In genomic region chr1:17347769-17348592, GRCh38 we compare ENCODE assay signal across 15 cellular contexts. TPM values are rescaled to one million over a fixed set of nuclear protein-coding genes. Genes with fewer than 3 reads are reported as not detected.
DNase-seq lines count a peak whose midpoint lies in the region; ATAC-seq, FAIRE-seq and TF ChIP-seq lines count a peak whose summit lies in the region.
"Had no signal": no experiment of that assay in that cellular context is flagged by ENCODE, and none has a peak within 500 bp of the region (broad histone marks: within the 10 kb centered on the region; RNA-seq: fewer than 3 reads in every experiment).

No MANE protein-coding gene starts in this region.

- H3K4me1 ChIP-seq in mammary epithelial cell (ENCODE audit: insufficient read depth, low read length), result peaks cover 15% of the 10 kb centered on the region
- no peaks in the 10 kb centered on the region for H3K4me1 ChIP-seq in HepG2 (ENCODE audit: insufficient read depth, low read length)
- no peaks in the 10 kb centered on the region for H3K4me1 ChIP-seq in tibial nerve
- H3K4me1 ChIP-seq: uterus had no signal

- CTCF ChIA-PET in mammary epithelial cell (lab: Charles Lee; ENCODE audit: low non-redundant PET), result no interaction called here
- CTCF ChIA-PET in HepG2 (lab: Yijun Ruan, JAX; ENCODE audit: low intra/inter-chr PET ratio, low total read pairs), result no interaction called here

- intact Hi-C loops in mammary epithelial cell (cut with micrococcal nuclease) (loop anchor here (2.0 kb wide), 1 partner anchor 21 kb away; no protein-coding TSS in a partner anchor), HepG2 (cut with micrococcal nuclease; ENCODE audit: unreplicated experiment) (no loop called here)

- POLR2A ChIA-PET in HepG2 (lab: Yijun Ruan, JAX), result interaction anchor here (0.6 kb wide), 1 partner anchor 240 kb away, joined by 3 read pairs; no protein-coding TSS in a partner anchor

- H3K4me3 ChIP-seq in mammary epithelial cell (replicated peaks in 1 of 3; ENCODE audit: insufficient read depth in 1 of 3, low read depth in 2 of 3, low read length in 3 of 3), result peak overlapping the region in 1 of 3 experiments; percentile 12
- H3K4me3 ChIP-seq in HepG2 (replicated peaks in 1 of 3; ENCODE audit: insufficient read depth in 1 of 3, low read depth in 2 of 3, low read length in 3 of 3), result no peak overlapping the region
- no peak overlapping the region for H3K4me3 ChIP-seq in tibial nerve
- H3K4me3 ChIP-seq: uterus had no signal

- DNase-seq in AG20443 (ENCODE audit: low spot score), result peak; percentile 36
- peak; percentile 42 for DNase-seq in HT-29 (ENCODE audit: low spot score)
- DNase-seq in mammary epithelial cell, result peak; percentile 95
- no peak for DNase-seq in HepG2 (ENCODE audit: low spot score)
- no peak for DNase-seq in tibial nerve (ENCODE audit: low spot score in 2 of 2)
- DNase-seq in NCI-H128 (lab: John Stamatoyannopoulos, UW; ENCODE audit: unreplicated experiment), result no peak
- no peak for DNase-seq in cerebellar nuclear complex (lab: John Stamatoyannopoulos, UW)
- DNase-seq: activated CD4-positive, alpha-beta T cell treated with anti-CD3 and anti-CD28 coated beads for 1 hour; AML-193; caudate nucleus; NCI-H1417 treated with DMSO at 0.1 percent for 48 hours; NCI-H69; uterus had no signal

- H3K9ac ChIP-seq in mammary epithelial cell (ENCODE audit: insufficient read depth, low read length), result peak overlapping the region; percentile 49
- no peak overlapping the region for H3K9ac ChIP-seq in HepG2 (ENCODE audit: insufficient read depth, low read depth, low read length)

- no peaks in the 10 kb centered on the region for H3K79me2 ChIP-seq in mammary epithelial cell (ENCODE audit: insufficient read depth, low read length)
- no peaks in the 10 kb centered on the region for H3K79me2 ChIP-seq in HepG2 (ENCODE audit: insufficient read depth, low read length)

- TF ChIP-seq EP300 in HepG2 (IDR thresholded peaks at IDR 0.05; ENCODE audit: low read depth in 2 of 2, low read length in 2 of 2), result no peak
- TF ChIP-seq EP300 in HepG2 (CRISPR knock-in tag; IDR thresholded peaks at IDR 0.05; ENCODE audit: borderline replicate concordance), result no peak
- no peak for TF ChIP-seq EP300 in tibial nerve (IDR thresholded peaks at IDR 0.05)

- BruUV-seq in mammary epithelial cell (replicated peaks; lab: Mats Ljungman, UMichigan) (TSS peak; percentile 94), HepG2 (replicated peaks; lab: Mats Ljungman, UMichigan) (no TSS peak)

- H3K27me3 ChIP-seq in mammary epithelial cell (ENCODE audit: insufficient read depth, low read length) (no peaks in the 10 kb centered on the region), HepG2 (ENCODE audit: control insufficient read depth in 1 of 2, insufficient read depth in 2 of 2, low read length in 2 of 2) (peaks cover 0 to 3% of the 10 kb centered on the region in 2 experiments; a peak in 2 of 5 replicates), tibial nerve (peaks cover 0 to 4% of the 10 kb centered on the region in 2 donors)

- H3K9me3 ChIP-seq in mammary epithelial cell (replicated peaks; ENCODE audit: insufficient read depth, low read length), result no peaks in the 10 kb centered on the region
- no peaks in the 10 kb centered on the region for H3K9me3 ChIP-seq in HepG2 (ENCODE audit: low read length)
- peaks cover 0 to 11% (median 0%) of the 10 kb centered on the region in 4 donors for H3K9me3 ChIP-seq in tibial nerve
- H3K9me3 ChIP-seq: uterus had no signal

- no peaks in the 10 kb centered on the region for H4K20me1 ChIP-seq in mammary epithelial cell (ENCODE audit: insufficient read depth, low read length)
- 0 out of 2 replicates have a peak, but pooled peaks cover 4% of the 10 kb centered on the region for H4K20me1 ChIP-seq in HepG2 (ENCODE audit: insufficient read depth, low read length)

- TF ChIP-seq CTCF in mammary epithelial cell (conservative IDR thresholded peaks at IDR 0.05 in 1 of 2, IDR thresholded peaks at IDR 0.05 in 1 of 2; ENCODE audit: extremely low read depth in 1 of 2, insufficient read depth in 1 of 2, low read depth in 1 of 2, low read length in 2 of 2), result no peak
- TF ChIP-seq CTCF in HepG2 (CRISPR knock-in tag; IDR thresholded peaks at IDR 0.05), result no peak
- no peak for TF ChIP-seq CTCF in tibial nerve (IDR thresholded peaks at IDR 0.05)

- in situ Hi-C loops in mammary epithelial cell (cut with MboI; ENCODE audit: low sequenced_read_pairs in 2 of 2) (no loop called here), HepG2 (cut with HindIII; ENCODE audit: extremely low pct_ligation_motif_present, low pct_unique_long_range_greater_than_20kb) (no loop called here)

- ATAC-seq in HepG2, result no peak
- ATAC-seq in HG03378 (IDR thresholded peaks at IDR 0.05; ENCODE audit: unreplicated experiment), result no peak

- peak overlapping the region; percentile 81 for H3K27ac ChIP-seq in mammary epithelial cell (ENCODE audit: insufficient read depth, low read depth, low read length)
- H3K27ac ChIP-seq in HepG2 (ENCODE audit: extremely low read length, insufficient read depth, low read length), result no peak overlapping the region
- no peak overlapping the region for H3K27ac ChIP-seq in tibial nerve
- H3K27ac ChIP-seq: uterus had no signal

- H3K4me2 ChIP-seq in mammary epithelial cell (ENCODE audit: insufficient read depth, low read depth, low read length) (peak overlapping the region; percentile 59), HepG2 (ENCODE audit: low read depth, low read length) (no peak overlapping the region)

- TF ChIP-seq RAD21 in HepG2 (CRISPR knock-in tag; IDR thresholded peaks at IDR 0.05), result no peak

- WGBS in mammary epithelial cell (ENCODE audit: low coverage, missing lambda C conversion rate), result 65% methylated on average over 14 of the region's 19 CpGs
- 71% methylated on average over 16 of the region's 19 CpGs for WGBS in HepG2 (ENCODE audit: low lambda C conversion rate)
- WGBS in tibial nerve, 2 donors, result 62 to 73% methylated on average over 16 to 19 of the region's 19 CpGs

- H2AFZ ChIP-seq in mammary epithelial cell (ENCODE audit: low read depth, low read length) (peak overlapping the region; percentile 80), HepG2 (ENCODE audit: low read length) (no peak overlapping the region)

- no peaks in the 10 kb centered on the region for H3K36me3 ChIP-seq in mammary epithelial cell (ENCODE audit: insufficient read depth, low read length)
- no peaks in the 10 kb centered on the region for H3K36me3 ChIP-seq in HepG2 (replicated peaks in 1 of 2; ENCODE audit: control insufficient read depth in 1 of 2, insufficient read depth in 2 of 2, low read length in 2 of 2)
- H3K36me3 ChIP-seq in tibial nerve, result no peaks in the 10 kb centered on the region
- H3K36me3 ChIP-seq: uterus had no signal

- no peak for FAIRE-seq in HepG2 (lab: Jason Lieb, UNC)

- dilution Hi-C loops in mammary epithelial cell (cut with HindIII; ENCODE audit: low sequenced_read_pairs), result no loop called here

- TF ChIP-seq POLR2A in HepG2 (IDR thresholded peaks at IDR 0.05; ENCODE audit: insufficient read depth in 1 of 2, low read depth in 2 of 2, low read length in 2 of 2), result no peak
- TF ChIP-seq POLR2A in tibial nerve (IDR thresholded peaks at IDR 0.05), result no peak

RNA-seq across cellular contexts. Expression of gene PADI6, which starts 24.0 kb away (rescaled TPM):
- not detected in 2 replicates for total RNA-seq in HT-29 (2014; rRNA removed; shearing (Covaris generic))
- total RNA-seq in mammary epithelial cell (not detected), HepG2 (2016; rRNA removed; fragmentation: Illumina TruSeq; extraction: Trizol) (not detected in 2 replicates), tibial nerve (not detected)
- polyA plus RNA-seq in mammary epithelial cell (0.02 TPM), HepG2 (2011; rRNA removed) (not detected in 2 replicates)
- polyA minus RNA-seq in mammary epithelial cell, result not detected
- not detected in 2 replicates for total RNA-seq in HepG2 (2016; cell fraction: cytosol; rRNA removed; fragmentation: Illumina TruSeq; extraction: Trizol; ENCODE audit: low read depth)
- total RNA-seq in HepG2 (2016; cell fraction: insoluble cytoplasmic fraction; rRNA removed; fragmentation: Illumina TruSeq; extraction: Trizol), result not detected in 2 replicates
- total RNA-seq in HepG2 (2016; cell fraction: membrane; rRNA removed; fragmentation: Illumina TruSeq; extraction: Trizol), result not detected in 2 replicates
- total RNA-seq in HepG2 (2016; cell fraction: nucleus; rRNA removed; fragmentation: Illumina TruSeq; extraction: Trizol), result not detected in 2 replicates
- polyA plus RNA-seq in HepG2 (2011; cell fraction: cytosol; rRNA removed), result 0.03 TPM in 1 of 2 replicates, not detected in the other
- polyA plus RNA-seq in HepG2 (2011; cell fraction: nucleus; rRNA removed), result not detected in 2 replicates
- not detected in 2 replicates for polyA plus RNA-seq in HepG2 (2012)
- polyA plus RNA-seq in HepG2 (2016; cell fraction: cytosol; fragmentation: Illumina TruSeq; extraction: Trizol; ENCODE audit: low read depth), result not detected in 2 replicates
- polyA plus RNA-seq in HepG2 (2016; cell fraction: insoluble cytoplasmic fraction; fragmentation: Illumina TruSeq; extraction: Trizol; ENCODE audit: low read depth), result not detected in 2 replicates
- polyA plus RNA-seq in HepG2 (2016; cell fraction: membrane; fragmentation: Illumina TruSeq; extraction: Trizol; ENCODE audit: low read depth), result not detected in 2 replicates
- polyA plus RNA-seq in HepG2 (2016; cell fraction: nucleus; fragmentation: Illumina TruSeq; extraction: Trizol; ENCODE audit: insufficient read depth, low read depth), result not detected in 2 replicates
- polyA minus RNA-seq in HepG2 (2011; rRNA and poly(A)+ RNA removed; ENCODE audit: low replicate concordance), result not detected in 2 replicates
- polyA minus RNA-seq in HepG2 (2011; cell fraction: cytosol; rRNA and poly(A)+ RNA removed), result not detected in 2 replicates
- polyA minus RNA-seq in HepG2 (2011; cell fraction: nucleus; rRNA and poly(A)+ RNA removed), result not detected in 2 replicates
- total RNA-seq: natural killer cell treated with Interleukin-12 subunit alpha and Interleukin-12 subunit beta and Interleukin-15 and Interleukin-18, amount 100 ng/mL, for 72 hours had no signal

RNA-seq across cellular contexts. Expression of gene PADI4, which starts 40.0 kb away (rescaled TPM):
- not detected in 2 replicates for total RNA-seq in HT-29 (2014; rRNA removed; shearing (Covaris generic))
- total RNA-seq in mammary epithelial cell, result under 1 TPM in 1 of 2 donors, not detected in 1; 0.47 TPM
- polyA plus RNA-seq in mammary epithelial cell, result 0.08 TPM
- not detected for polyA minus RNA-seq in mammary epithelial cell
- total RNA-seq in HepG2 (2016; rRNA removed; fragmentation: Illumina TruSeq; extraction: Trizol), result 0.04 TPM in 1 of 2 replicates, not detected in the other
- total RNA-seq in HepG2 (2016; cell fraction: cytosol; rRNA removed; fragmentation: Illumina TruSeq; extraction: Trizol; ENCODE audit: low read depth), result not detected in 2 replicates
- total RNA-seq in HepG2 (2016; cell fraction: insoluble cytoplasmic fraction; rRNA removed; fragmentation: Illumina TruSeq; extraction: Trizol), result not detected in 2 replicates
- not detected in 2 replicates for total RNA-seq in HepG2 (2016; cell fraction: membrane; rRNA removed; fragmentation: Illumina TruSeq; extraction: Trizol)
- total RNA-seq in HepG2 (2016; cell fraction: nucleus; rRNA removed; fragmentation: Illumina TruSeq; extraction: Trizol), result not detected in 2 replicates
- 0.04 TPM in 1 of 2 replicates, not detected in the other for polyA plus RNA-seq in HepG2 (2011; rRNA removed)
- 0.04 TPM in 1 of 2 replicates, not detected in the other for polyA plus RNA-seq in HepG2 (2011; cell fraction: cytosol; rRNA removed)
- polyA plus RNA-seq in HepG2 (2011; cell fraction: nucleus; rRNA removed), result not detected in 2 replicates
- not detected in 2 replicates for polyA plus RNA-seq in HepG2 (2012)
- not detected in 2 replicates for polyA plus RNA-seq in HepG2 (2016; cell fraction: cytosol; fragmentation: Illumina TruSeq; extraction: Trizol; ENCODE audit: low read depth)
- polyA plus RNA-seq in HepG2 (2016; cell fraction: insoluble cytoplasmic fraction; fragmentation: Illumina TruSeq; extraction: Trizol; ENCODE audit: low read depth), result not detected in 2 replicates
- polyA plus RNA-seq in HepG2 (2016; cell fraction: membrane; fragmentation: Illumina TruSeq; extraction: Trizol; ENCODE audit: low read depth), result not detected in 2 replicates
- polyA plus RNA-seq in HepG2 (2016; cell fraction: nucleus; fragmentation: Illumina TruSeq; extraction: Trizol; ENCODE audit: insufficient read depth, low read depth), result not detected in 2 replicates
- polyA minus RNA-seq in HepG2 (2011; rRNA and poly(A)+ RNA removed; ENCODE audit: low replicate concordance), result not detected in 2 replicates
- polyA minus RNA-seq in HepG2 (2011; cell fraction: cytosol; rRNA and poly(A)+ RNA removed), result not detected in 2 replicates
- not detected in 2 replicates for polyA minus RNA-seq in HepG2 (2011; cell fraction: nucleus; rRNA and poly(A)+ RNA removed)
- not detected for total RNA-seq in tibial nerve

Comparison
In these comparisons a context has a peak if more than half of its experiments do, and no peak if none do; other contexts are left out.
1. DNase-seq: peak in AG20443 (single experiment), HT-29 (single experiment) and mammary epithelial cell (single experiment); none in HepG2 (single experiment), tibial nerve (0 of 2), NCI-H128 (single experiment) and cerebellar nuclear complex (0 of 2).